In the genomic region with DNA sequence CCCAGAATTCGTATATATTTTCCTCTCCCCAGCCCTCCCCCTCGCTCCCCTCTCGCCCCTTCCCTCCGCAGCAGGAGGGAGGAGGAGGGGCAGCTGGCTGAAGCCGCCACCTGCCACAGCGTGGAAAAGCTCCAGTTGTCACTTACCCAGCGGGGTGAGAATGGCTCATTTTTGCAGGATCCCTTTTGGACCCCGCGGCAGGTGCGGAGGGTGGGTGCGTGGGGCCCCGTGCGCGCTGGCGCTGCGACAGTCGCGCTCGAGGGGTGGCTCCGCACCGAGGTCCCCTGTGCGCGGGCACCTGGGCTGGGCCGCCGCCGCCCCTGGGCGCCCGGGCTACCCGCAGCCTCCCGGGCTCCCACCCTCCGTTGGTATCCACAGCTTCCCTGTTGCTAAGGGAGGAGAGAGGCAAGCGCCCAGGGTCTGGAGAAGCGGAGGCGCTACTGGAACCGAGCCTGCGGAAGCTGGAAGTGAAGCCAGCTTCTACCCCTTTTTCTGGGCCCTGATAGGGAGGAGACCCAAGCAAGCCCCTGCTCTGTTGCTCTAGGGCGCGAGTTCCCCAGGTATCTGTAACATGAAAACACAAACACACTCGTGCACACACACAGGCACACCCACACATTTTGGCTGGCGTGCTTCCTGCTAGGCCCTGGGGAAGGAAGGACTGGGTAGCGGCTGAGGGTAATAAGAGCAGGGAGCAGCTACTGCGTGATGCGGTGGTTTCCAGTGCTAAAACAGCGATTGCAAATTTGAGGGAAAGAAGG, we compare ENCODE assay signal across 8 cellular contexts. TPM values are rescaled to one million over a fixed set of nuclear protein-coding genes. Genes with fewer than 3 reads are reported as not detected.
DNase-seq lines count a peak whose midpoint lies in the region; ATAC-seq and TF ChIP-seq lines count a peak whose summit lies in the region.

A gene with protein sequence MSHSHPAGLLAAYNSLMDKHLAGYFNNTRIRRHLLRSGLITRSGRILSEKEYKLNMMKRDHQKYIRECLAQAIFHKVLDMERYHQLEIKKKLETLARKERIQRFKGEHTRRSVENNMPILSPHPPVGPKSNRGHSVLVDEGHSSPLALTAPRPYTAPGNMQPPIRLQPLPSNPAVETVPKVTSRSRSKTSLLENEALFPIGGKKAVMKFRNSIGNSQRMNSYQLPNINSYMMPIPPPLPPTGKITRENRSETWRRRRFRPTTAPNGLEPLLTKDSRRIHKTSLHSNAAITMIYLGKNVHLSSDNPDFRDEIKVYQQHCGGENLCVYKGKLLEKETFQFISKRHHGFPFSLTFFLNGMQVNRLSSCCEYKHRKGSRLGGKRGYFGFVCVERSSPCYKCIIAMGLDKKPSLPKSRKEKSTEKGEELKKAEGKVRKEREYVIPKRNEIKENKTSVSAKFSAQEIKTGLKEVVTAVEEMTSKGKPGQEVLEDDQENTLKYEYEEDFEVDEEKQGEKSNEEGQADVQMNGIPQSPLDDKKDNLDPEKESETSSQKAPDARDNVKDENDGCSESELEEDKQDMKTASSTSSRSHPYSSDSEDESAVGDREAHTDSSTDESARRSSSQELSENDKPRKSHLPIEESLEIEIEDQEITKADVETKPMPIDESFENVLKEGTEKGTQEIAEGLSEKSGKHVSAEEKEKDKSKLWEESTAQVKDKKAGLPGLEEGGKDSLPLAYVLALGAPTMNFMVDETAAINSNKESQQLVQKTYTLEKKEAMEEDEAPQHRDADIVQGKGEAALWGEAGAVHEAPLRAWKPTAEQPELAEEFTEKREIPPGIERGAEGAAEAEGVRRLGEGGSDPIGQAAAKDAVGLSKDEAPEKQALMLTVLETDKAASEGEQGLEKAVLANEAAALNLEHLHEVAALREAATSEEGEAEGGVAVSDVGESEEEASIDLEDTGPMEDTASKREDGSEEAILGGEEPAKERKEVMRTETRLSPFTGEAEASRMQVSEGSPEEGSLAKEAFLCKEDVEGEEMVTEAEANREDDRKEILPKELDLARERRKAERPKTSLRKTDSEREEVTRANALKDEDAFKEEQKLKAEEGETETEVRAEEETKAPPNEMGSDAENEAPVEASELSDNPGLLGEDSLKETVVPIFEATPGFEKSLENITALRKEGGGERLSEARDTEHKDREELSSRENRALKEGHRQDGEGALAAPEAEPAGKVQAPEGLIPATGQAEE (N-terminal part only) (minus strand): TSS at position 442 of the 761 bp plus-strand sequence. CDS start 273 bp downstream, at position 169.

- DNase-seq in Right ventricle myocardium superior = peak; percentile 33
- DNase-seq in cardiac septum (ENCODE audit: low spot score) = no peak
- peak; percentile 27 to 68 (median 60) for DNase-seq in dorsolateral prefrontal cortex
- DNase-seq in neural crest cell (ENCODE audit: low read depth, low spot score) = peak; percentile 7
- no peak for DNase-seq in NCI-H446 treated with DMSO at 0.1 percent for 48 hours (lab: John Stamatoyannopoulos, UW)
- no peak for DNase-seq in stimulated activated CD4-positive, alpha-beta T cell treated with anti-CD3 and anti-CD28 coated beads, Interleukin-1b, Interleukin-23, amount 100 ng/mL, for 48 hours
- no peak for DNase-seq in NCI-H2029 treated with DMSO at 0.1 percent for 48 hours (lab: John Stamatoyannopoulos, UW)

- no peaks in the 10 kb centered on the region for H3K36me3 Mint-ChIP-seq in neural crest cell (ENCODE audit: low read depth)

- H3K27ac ChIP-seq in HUES6 (ENCODE audit: low read depth, low read length) (no peak within 1 kb of the TSS), dorsolateral prefrontal cortex (peak within 1 kb of the TSS in 58 of 59 donors; percentile 37 to 94 (median 80))

- H3K36me3 ChIP-seq in HUES6 (ENCODE audit: control insufficient read depth, insufficient read depth, low read length) = no peaks in the 10 kb centered on the region

- H3K4me1 ChIP-seq in HUES6 (ENCODE audit: control insufficient read depth, insufficient read depth, low read length) = peaks cover 8% of the 10 kb centered on the region

- H3K27me3 ChIP-seq in HUES6 (ENCODE audit: control insufficient read depth, insufficient read depth, low read length) = peaks cover 26% of the 10 kb centered on the region
- peaks cover 0 to 20% (median 0%) of the 10 kb centered on the region in 45 donors for H3K27me3 ChIP-seq in dorsolateral prefrontal cortex

- H3K9me3 Mint-ChIP-seq in neural crest cell = peaks cover 11% of the 10 kb centered on the region

- H3K4me3 Mint-ChIP-seq in neural crest cell = peak within 1 kb of the TSS; percentile 78

- TF ChIP-seq CTCF in dorsolateral prefrontal cortex (IDR thresholded peaks at IDR 0.05 in 54 of 56, conservative IDR thresholded peaks at IDR 0.05 in 2 of 56; ENCODE audit: low read depth in 1 of 56, partially characterized antibody in 56 of 56) = no peak
- no peak for TF ChIP-seq CTCF in neural crest cell (conservative IDR thresholded peaks at IDR 0.05)

- intact Hi-C loops in Right ventricle myocardium superior (cut with DNase I) (no loop called here), cardiac septum (cut with DNase I) (no loop called here), dorsolateral prefrontal cortex (cut with DNase I) (loop anchor here in 1 of 2 donors (2.0 to 5.0 kb wide), 3 partner anchors 103 to 201 kb away; partner anchors contain the start of gene LRRC53)

- no peak for ATAC-seq in Right ventricle myocardium superior (ENCODE audit: poor library complexity)

- no peak within 1 kb of the TSS for H3K27ac Mint-ChIP-seq in neural crest cell (ENCODE audit: unreplicated experiment)

- H3K4me3 ChIP-seq in HUES6 (ENCODE audit: low read depth, low read length) (peak within 1 kb of the TSS; percentile 53), dorsolateral prefrontal cortex (peak within 1 kb of the TSS; percentile 21 to 68 (median 51))

- peaks cover 29% of the 10 kb centered on the region for H3K27me3 Mint-ChIP-seq in neural crest cell (ENCODE audit: low read depth)

- peaks cover 6% of the 10 kb centered on the region for H3K4me1 Mint-ChIP-seq in neural crest cell

- peaks cover 10% of the 10 kb centered on the region; the same call in 1 of the 2 replicates for H3K9me3 ChIP-seq in HUES6 (ENCODE audit: control insufficient read depth, insufficient read depth, low read depth, low read length)

- H3K9ac ChIP-seq in HUES6 (ENCODE audit: low read length) = no peak within 1 kb of the TSS

RNA-seq across cellular contexts. Expression of the gene that starts here (rescaled TPM):
- total RNA-seq in Right ventricle myocardium superior = not detected
- 0.11 TPM for total RNA-seq in cardiac septum
- 10 to 100 TPM in 118 of 120 experiments, 1 to 10 TPM in 2; 8.1 to 45.1 (median 31.0) TPM for total RNA-seq in dorsolateral prefrontal cortex
- 0.32 TPM in 1 of 2 replicates, not detected in the other for total RNA-seq in neural crest cell

Comparison
In these comparisons a context has a peak if more than half of its experiments do, and no peak if none do; other contexts are left out.
1. Peak in DNase-seq in Right ventricle myocardium superior; RNA of the gene not detected or under 1 TPM.
2. Peak in DNase-seq in neural crest cell; RNA of the gene not detected or under 1 TPM.
3. DNase-seq: peak in dorsolateral prefrontal cortex (10 of 10); none in cardiac septum (single experiment), NCI-H446 treated with DMSO at 0.1 percent for 48 hours (single experiment), stimulated activated CD4-positive, alpha-beta T cell treated with anti-CD3 and anti-CD28 coated beads, Interleukin-1b, Interleukin-23, amount 100 ng/mL, for 48 hours (single experiment) and NCI-H2029 treated with DMSO at 0.1 percent for 48 hours (single experiment).